Comparison of ENCODE assay signal across 6 cellular contexts in genomic region chr6:95794749-95795148, GRCh38.
"Had no signal": no experiment of that assay in that cellular context is flagged by ENCODE, and none has a peak within 500 bp of the region (broad histone marks: within the 10 kb centered on the region; RNA-seq: fewer than 3 reads in every experiment).

No MANE protein-coding gene starts in this region.

- H3K4me1 Mint-ChIP-seq: GM23338, H9, IgD-negative memory B cell had no signal

- DNase-seq: H9, HCEC 1CT, HFFc6, KG1 had no signal

- H2AFZ ChIP-seq: GM23338 had no signal

- H3K27me3 Mint-ChIP-seq: IgD-negative memory B cell had no signal

- H3K27ac Mint-ChIP-seq: GM23338, H9, HFFc6, IgD-negative memory B cell had no signal

- ATAC-seq: GM23338 had no signal

- H3K4me3 Mint-ChIP-seq: GM23338, H9, HFFc6, IgD-negative memory B cell had no signal

- H3K4me2 ChIP-seq: GM23338 had no signal

- H3K36me3 Mint-ChIP-seq: IgD-negative memory B cell had no signal

- H3K4me3 ChIP-seq: GM23338 had no signal

- H3K9me3 Mint-ChIP-seq: GM23338 had no signal
